8 cellular contexts compared by ENCODE assay signal in the genomic region with DNA sequence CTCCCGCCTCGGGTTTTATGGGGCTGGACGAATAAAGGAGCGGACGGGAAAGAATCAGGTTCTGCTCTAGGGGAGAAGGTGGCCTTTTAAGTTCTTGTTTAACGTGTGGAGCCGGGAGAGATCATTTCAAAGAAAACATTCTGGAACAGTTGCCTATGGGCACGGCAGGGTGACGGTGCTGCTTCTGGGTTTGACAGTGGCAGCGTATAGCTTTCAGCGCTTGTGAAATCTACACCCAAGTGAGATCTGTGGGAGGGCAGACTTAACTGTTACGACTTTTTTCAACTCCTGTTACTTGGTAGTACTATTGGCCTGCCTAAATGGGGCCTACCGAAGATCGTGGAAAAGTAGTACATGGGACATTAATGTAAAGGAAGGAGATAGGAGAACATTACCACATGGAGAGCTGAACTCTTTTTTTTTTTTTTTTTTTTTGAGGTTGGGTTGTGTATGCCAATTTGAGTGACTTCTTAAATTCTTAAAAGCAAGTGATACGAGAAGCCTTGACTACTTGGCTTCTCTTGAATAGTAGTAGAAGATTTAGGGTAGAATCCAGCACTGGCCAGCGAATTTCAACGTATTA. TPM values are rescaled to one million over a fixed set of nuclear protein-coding genes. Genes with fewer than 3 reads are reported as not detected.
DNase-seq lines count a peak whose midpoint lies in the region; ATAC-seq and TF ChIP-seq lines count a peak whose summit lies in the region.

No MANE protein-coding gene starts in this region.

- no peak for TF ChIP-seq EP300 in SK-N-SH (IDR thresholded peaks at IDR 0.05; ENCODE audit: borderline replicate concordance in 1 of 2, low read depth in 1 of 2, low read length in 1 of 2)

- H3K4me1 ChIP-seq in SK-N-SH (ENCODE audit: control insufficient read depth in 1 of 2, insufficient read depth in 2 of 2, low read depth in 1 of 2, low read length in 1 of 2) (peaks cover 23 to 24% of the 10 kb centered on the region in 2 experiments), iPS-15b (ENCODE audit: control insufficient read depth, insufficient read depth, low read length) (peaks cover 6% of the 10 kb centered on the region), spleen (peaks cover 24 to 60% (median 52%) of the 10 kb centered on the region in 6 donors)

- peaks cover 57% of the 10 kb centered on the region for H3K79me2 ChIP-seq in SK-N-SH (ENCODE audit: insufficient read depth)

- H2AFZ ChIP-seq in SK-N-SH (ENCODE audit: low read depth) = peak overlapping the region; percentile 87; the same call in 1 of the 2 replicates

- TF ChIP-seq RAD21 in SK-N-SH (IDR thresholded peaks at IDR 0.05; ENCODE audit: low read length) = no peak

- H3K36me3 ChIP-seq in SK-N-SH (replicated peaks in 1 of 2; ENCODE audit: control insufficient read depth in 1 of 2, insufficient read depth in 2 of 2, low read length in 1 of 2) (no peaks in the 10 kb centered on the region), iPS-15b (ENCODE audit: control insufficient read depth, insufficient read depth, low read length) (no peaks in the 10 kb centered on the region), spleen (no peaks in the 10 kb centered on the region)

- peak overlapping the region; percentile 80 for H3K4me2 ChIP-seq in SK-N-SH

- peak overlapping the region; percentile 97 to 98 for H3K27ac ChIP-seq in SK-N-SH (ENCODE audit: low read depth in 2 of 2, low read length in 1 of 2)
- H3K27ac ChIP-seq in spleen = peak overlapping the region; percentile 91 to 99 (median 98)

- H3K9ac ChIP-seq in SK-N-SH = peak overlapping the region; percentile 98
- H3K9ac ChIP-seq in iPS-15b (ENCODE audit: low read depth, low read length) = peak overlapping the region; percentile 66

- no peaks in the 10 kb centered on the region for H3K9me2 ChIP-seq in SK-N-SH

- H3K27me3 ChIP-seq in SK-N-SH (ENCODE audit: insufficient read depth) (no peaks in the 10 kb centered on the region), iPS-15b (ENCODE audit: control insufficient read depth, insufficient read depth, low read length) (no peaks in the 10 kb centered on the region), spleen (replicated peaks in 1 of 7) (no peaks in the 10 kb centered on the region)

- CTCF ChIA-PET in SK-N-SH (lab: Yijun Ruan, JAX) = interaction anchor here (0.9 to 2.1 kb wide), 13 partner anchors 16 to 982 kb away, joined by 3 to 7 read pairs (median 4); no protein-coding TSS in a partner anchor

- TF ChIP-seq CTCF in SK-N-SH (IDR thresholded peaks at IDR 0.05) (no peak), astrocyte of the cerebellum (IDR thresholded peaks at IDR 0.05; ENCODE audit: low read depth, low read length, missing control alignments) (no peak), spleen (IDR thresholded peaks at IDR 0.05 in 8 of 11, conservative IDR thresholded peaks at IDR 0.05 in 3 of 11) (no peak)

- 3% methylated on average over 17 of the region's 17 CpGs for WGBS in SK-N-SH (ENCODE audit: low lambda C conversion rate)
- WGBS in spleen, 5 donors = 0 to 1% (median 1%) methylated on average over 17 of the region's 17 CpGs

- POLR2A ChIA-PET in SK-N-SH (lab: Yijun Ruan, JAX) = interaction anchor here (1.4 to 1.5 kb wide), 2 partner anchors 137 to 305 kb away, joined by 4 to 5 read pairs; no protein-coding TSS in a partner anchor

- H3K9me3 ChIP-seq in SK-N-SH (no peaks in the 10 kb centered on the region), iPS-15b (ENCODE audit: control insufficient read depth, insufficient read depth, low read length) (no peaks in the 10 kb centered on the region), spleen (no peaks in the 10 kb centered on the region)

- H4K20me1 ChIP-seq in SK-N-SH (ENCODE audit: insufficient read depth) = peaks cover 48% of the 10 kb centered on the region

- in situ Hi-C loops in G401 (cut with HindIII; ENCODE audit: low sequenced_read_pairs) (no loop called here), astrocyte of the cerebellum (cut with HindIII; ENCODE audit: low sequenced_read_pairs) (no loop called here)

- peak in 1 of 3 donors; percentile 62 for TF ChIP-seq POLR2A in spleen (IDR thresholded peaks at IDR 0.05)

- ATAC-seq in GM21737 (IDR thresholded peaks at IDR 0.05; ENCODE audit: unreplicated experiment) = peak; percentile 37

- intact Hi-C loops in spleen (cut with DNase I; ENCODE audit: low total_unique reads) = no loop called here

- H3K4me3 ChIP-seq in SK-N-SH (ENCODE audit: low read depth in 2 of 2, low read length in 1 of 2) (peak overlapping the region; percentile 90 to 94), astrocyte of the cerebellum (ENCODE audit: low read depth, low read length) (peak overlapping the region; percentile 72), iPS-15b (ENCODE audit: low read depth, low read length) (peak overlapping the region; percentile 94), spleen (peak overlapping the region; percentile 60 to 82 (median 68))

- peak; percentile 65 for DNase-seq in G401 (ENCODE audit: low spot score)
- peak; percentile 37 for DNase-seq in KG1 (lab: John Stamatoyannopoulos, UW)
- peak; percentile 54 for DNase-seq in SK-N-SH
- DNase-seq in astrocyte of the cerebellum (ENCODE audit: low read depth) = no peak
- no peak for DNase-seq in spleen
- no peak for DNase-seq in NCI-H2196 (lab: John Stamatoyannopoulos, UW; ENCODE audit: unreplicated experiment)

- peaks cover 38% of the 10 kb centered on the region for H3F3A ChIP-seq in SK-N-SH (replicated peaks; ENCODE audit: insufficient read depth)

TF ChIP-seq in SK-N-SH, 30 proteins besides CTCF, POLR2A, EP300 and RAD21:
- TF ChIP-seq POLR2AphosphoS5 (IDR thresholded peaks at IDR 0.05; ENCODE audit: low read depth, low read length) (peak; percentile 80), TAF1 (IDR thresholded peaks at IDR 0.05; ENCODE audit: borderline replicate concordance, low read depth, low read length) (peak; percentile 36; the same call in 1 of the 2 replicates), EZH2phosphoT487 (IDR thresholded peaks at IDR 0.05; ENCODE audit: borderline replicate concordance, low read depth) (no peak), MXI1 (IDR thresholded peaks at IDR 0.05; ENCODE audit: low read depth, low read length) (peak; percentile 52; the same call in 1 of the 2 replicates), CHD2 (IDR thresholded peaks at IDR 0.05; ENCODE audit: low read length, partially characterized antibody) (no peak), SIN3A (IDR thresholded peaks at IDR 0.05; ENCODE audit: borderline replicate concordance, low read depth, low read length) (peak; percentile 74; the same call in 1 of the 2 replicates)

RNA-seq across cellular contexts. Expression of gene USP47, which starts 0.7 kb away (rescaled TPM):
- total RNA-seq in G401 (2014; rRNA removed; shearing (Covaris generic)) = 10.5 and 16.4 TPM in 2 replicates
- polyA plus RNA-seq in SK-N-SH (2012; rRNA removed) (10.3 and 13.3 TPM in 2 replicates), spleen (10 to 100 TPM; 13.7 to 17.6 (median 16.5) TPM)
- 12.9 and 14.2 TPM in 2 replicates for polyA plus RNA-seq in SK-N-SH (2012; cell fraction: cytosol; rRNA removed)
- 14.1 and 28.0 TPM in 2 replicates for polyA plus RNA-seq in SK-N-SH (2012; cell fraction: nucleus; rRNA removed)
- total RNA-seq in spleen = 10 to 100 TPM; 38.4 to 80.8 (median 54.5) TPM

Comparison
In these comparisons a context has a peak if more than half of its experiments do, and no peak if none do; other contexts are left out.
1. DNase-seq: peak in G401 (single experiment), KG1 (single experiment) and SK-N-SH (single experiment); none in astrocyte of the cerebellum (single experiment), spleen (single experiment) and NCI-H2196 (single experiment).
2. Peak in every context shown above with its lines, with median percentiles within 50 percentile points of each other: H3K4me3 ChIP-seq.